ENCODE assay signal across 9 cellular contexts in the genomic region with DNA sequence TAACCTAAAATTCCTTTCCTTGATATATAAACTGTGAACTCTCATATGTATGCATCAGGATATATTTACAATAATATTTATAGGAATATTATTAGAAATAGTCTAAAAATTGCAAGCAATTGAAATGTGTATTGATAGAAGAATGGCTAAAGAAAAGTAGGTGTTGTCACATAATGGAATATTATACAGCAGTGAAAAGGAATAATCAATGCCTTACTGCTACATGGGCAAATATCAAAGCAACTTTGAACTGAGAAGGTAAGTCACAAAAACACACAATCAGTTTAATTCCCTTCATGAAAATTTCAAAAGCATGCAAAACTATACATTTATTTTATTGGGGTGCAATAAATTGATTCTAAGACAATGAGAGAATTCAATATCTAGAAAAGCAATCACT.
"Had no signal": no experiment of that assay in that cellular context is flagged by ENCODE, and none has a peak within 500 bp of the region (broad histone marks: within the 10 kb centered on the region; RNA-seq: fewer than 3 reads in every experiment).

No MANE protein-coding gene starts in this region.

- H3K4me3 Mint-ChIP-seq: IgD-negative memory B cell had no signal

- H3K27ac Mint-ChIP-seq: IgD-negative memory B cell had no signal

- H3K4me2 ChIP-seq: KMS-11 had no signal

- ATAC-seq: HepG2 had no signal

- FAIRE-seq: HepG2, HTR-8/SVneo had no signal

- H3K9ac ChIP-seq: KMS-11 had no signal

- H3K27ac ChIP-seq: HL-60, KMS-11 had no signal

- H3K36me3 Mint-ChIP-seq: IgD-negative memory B cell had no signal

- DNase-seq: IMR-90, Karpas-422, KBM-7, KG1 had no signal
